Comparison of ENCODE assay signal across 29 cellular contexts in genomic region chr7:29184599-29184998, GRCh38. TPM values are rescaled to one million over a fixed set of nuclear protein-coding genes. Genes with fewer than 3 reads are reported as not detected.
"Had no signal": no experiment of that assay in that cellular context is flagged by ENCODE, and none has a peak within 500 bp of the region (broad histone marks: within the 10 kb centered on the region; RNA-seq: fewer than 3 reads in every experiment).

No MANE protein-coding gene starts in this region.

- H3K27ac ChIP-seq: colonic mucosa, coronary artery, dorsolateral prefrontal cortex, epithelial cell of prostate, esophagus muscularis mucosa, esophagus squamous epithelium, foreskin keratinocyte, gastrocnemius medialis, gastroesophageal sphincter, heart left ventricle, heart right ventricle had no signal

- H3K27ac Mint-ChIP-seq: dendritic cell treated with granulocyte-macrophage colony-stimulating factor and Interleukin-4, amounts not matched to agents 40 ng/mL and 50 ng/mL, for 4 days; effector memory CD8-positive, alpha-beta T cell; endodermal cell had no signal

- H3K36me3 ChIP-seq: colonic mucosa, esophagus muscularis mucosa, esophagus squamous epithelium, gastrocnemius medialis, gastroesophageal sphincter, heart left ventricle, heart right ventricle had no signal

- H3K4me3 ChIP-seq: colonic mucosa, coronary artery, dorsolateral prefrontal cortex, esophagus muscularis mucosa, esophagus squamous epithelium, gastrocnemius medialis, gastroesophageal sphincter, heart left ventricle, heart right ventricle had no signal

- FAIRE-seq: endometrium, endothelial cell of umbilical vein had no signal

- ATAC-seq: effector memory CD8-positive, alpha-beta T cell; esophagus mucosa; foreskin keratinocyte; gastrocnemius medialis; gastroesophageal sphincter; heart left ventricle; heart right ventricle had no signal

- H3K4me3 Mint-ChIP-seq: dendritic cell treated with granulocyte-macrophage colony-stimulating factor and Interleukin-4, amounts not matched to agents 40 ng/mL and 50 ng/mL, for 4 days; effector memory CD8-positive, alpha-beta T cell; endodermal cell had no signal

- DNase-seq: colonic mucosa; cortex of kidney; dermis blood vessel endothelial cell; dorsolateral prefrontal cortex; effector CD4-positive, alpha-beta T cell; effector CD8-positive, alpha-beta T cell; effector memory CD4-positive, alpha-beta T cell; effector memory CD8-positive, alpha-beta T cell; endodermal cell; erythroblast; esophagus squamous epithelium; foreskin fibroblast; foreskin keratinocyte; foreskin melanocyte; gastrocnemius medialis; glutamatergic neuron; head of caudate nucleus; heart left ventricle; heart right ventricle had no signal

- H3K9me3 Mint-ChIP-seq: dendritic cell treated with granulocyte-macrophage colony-stimulating factor and Interleukin-4, amounts not matched to agents 40 ng/mL and 50 ng/mL, for 4 days; effector memory CD8-positive, alpha-beta T cell had no signal

- H3K9me3 ChIP-seq: colonic mucosa, esophagus muscularis mucosa, esophagus squamous epithelium, gastrocnemius medialis, gastroesophageal sphincter, heart left ventricle, heart right ventricle had no signal

- H3K27me3 ChIP-seq: colonic mucosa, dorsolateral prefrontal cortex, foreskin keratinocyte, gastrocnemius medialis, gastroesophageal sphincter had no signal

- H3K27me3 Mint-ChIP-seq: dendritic cell treated with granulocyte-macrophage colony-stimulating factor and Interleukin-4, amounts not matched to agents 40 ng/mL and 50 ng/mL, for 4 days had no signal

- H3K4me1 ChIP-seq: colonic mucosa, foreskin keratinocyte, gastrocnemius medialis had no signal

RNA-seq across cellular contexts. Expression of gene CPVL, which starts 38.3 kb away (rescaled TPM):
- total RNA-seq: endothelial cell of umbilical vein, fibroblast of villous mesenchyme had no signal
- polyA plus RNA-seq: fibroblast of lung had no signal
